In the genomic region with DNA sequence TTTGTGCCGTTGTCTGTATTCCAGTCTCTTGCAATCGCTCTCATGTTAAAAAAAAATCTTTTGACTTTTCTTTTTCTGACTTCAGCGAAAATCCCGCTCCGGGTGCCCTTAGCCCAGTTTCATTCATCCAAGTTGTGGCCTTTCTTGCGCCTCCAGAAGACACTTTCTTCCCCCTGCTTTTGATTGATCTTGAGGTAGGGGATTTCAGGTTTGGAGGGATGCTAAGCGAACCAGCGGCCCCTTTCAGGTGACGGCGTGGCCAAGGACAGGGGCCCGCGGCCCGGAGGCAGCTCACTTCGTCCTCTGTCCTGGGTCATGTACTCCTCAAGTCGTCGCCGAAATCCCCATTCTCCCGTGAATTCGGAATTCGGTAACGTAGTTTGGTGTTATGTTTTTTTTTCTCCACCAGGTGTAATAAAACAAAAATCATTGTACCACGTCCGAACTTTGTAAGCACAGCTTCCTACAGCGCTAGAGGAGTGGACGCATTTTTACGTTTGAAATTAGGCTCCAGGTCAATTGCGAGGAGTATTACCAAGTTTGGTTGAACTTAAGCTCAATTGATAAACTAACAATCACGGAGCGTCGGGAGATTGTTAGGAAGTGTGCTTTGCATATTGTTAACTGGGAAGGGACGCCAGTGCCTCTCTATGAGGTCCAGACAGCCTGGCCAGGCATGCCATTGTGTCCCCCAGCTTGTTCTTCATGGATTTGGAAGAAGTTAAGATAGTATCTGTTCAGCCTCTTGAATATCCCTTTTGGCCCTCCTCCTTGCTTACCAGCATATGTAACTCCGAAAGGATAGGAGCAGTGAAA, we compare ENCODE assay signal across 7 cellular contexts. TPM values are rescaled to one million over a fixed set of nuclear protein-coding genes. Genes with fewer than 3 reads are reported as not detected.
A peak's percentile ranks its signal among the peaks of the same experiment; 100 is the strongest.
DNase-seq lines count a peak whose midpoint lies in the region; ATAC-seq and TF ChIP-seq lines count a peak whose summit lies in the region.

No MANE protein-coding gene starts in this region.

- H3F3A ChIP-seq in GM23248 (ENCODE audit: insufficient read depth), result peaks cover 10% of the 10 kb centered on the region; the same call in 1 of the 2 replicates

- DNase-seq in GM23248 (peak; percentile 52), Panc1 (ENCODE audit: low read depth, low spot score) (no peak), naive B cell (no peak), A172 (ENCODE audit: low spot score) (no peak)
- DNase-seq in effector memory CD4-positive, alpha-beta T cell, result no peak

- POLR2A ChIA-PET in Panc1 (lab: Charles Lee), result no interaction called here

- peaks cover 54% of the 10 kb centered on the region for H3K79me2 ChIP-seq in GM23248 (ENCODE audit: insufficient read depth)

- H3K27ac Mint-ChIP-seq in naive B cell, result peak overlapping the region; percentile 66 to 95 (median 88)

- in situ Hi-C loops in GM23248 (cut with MboI) (no loop called here), Panc1 (cut with HindIII; ENCODE audit: low pct_unique_long_range_greater_than_20kb, low sequenced_read_pairs) (no loop called here)

- intact Hi-C loops in Panc1 (cut with micrococcal nuclease; ENCODE audit: unreplicated experiment), result loop anchor here (10.0 kb wide), 1 partner anchor 130 kb away; no protein-coding TSS in a partner anchor

- WGBS in GM23248 (ENCODE audit: low coverage in 1 of 2, low lambda C conversion rate in 2 of 2, missing lambda C conversion rate in 2 of 2), 2 experiments, result 1 to 2% methylated on average over 32 of the region's 32 CpGs

- TF ChIP-seq CTCF in Panc1 (IDR thresholded peaks at IDR 0.05), result no peak

- no peaks in the 10 kb centered on the region for H3K9me3 ChIP-seq in GM23248 (ENCODE audit: low read depth)
- no peaks in the 10 kb centered on the region for H3K9me3 ChIP-seq in Panc1 (ENCODE audit: control insufficient read depth, insufficient read depth, low read depth, low read length)
- no peaks in the 10 kb centered on the region for H3K9me3 ChIP-seq in effector memory CD4-positive, alpha-beta T cell (ENCODE audit: control insufficient read depth, low read length)

- H3K9me3 Mint-ChIP-seq in naive B cell, result no peaks in the 10 kb centered on the region

- H3K4me1 Mint-ChIP-seq in naive B cell, result peaks cover 33 to 55% (median 44%) of the 10 kb centered on the region in 3 donors

- H3K9ac ChIP-seq in GM23248, result peak overlapping the region; percentile 80

- no peaks in the 10 kb centered on the region for H3K9me2 ChIP-seq in GM23248 (ENCODE audit: insufficient read depth)

- BruUV-seq in Panc1 (replicated peaks; lab: Mats Ljungman, UMichigan), result TSS peak; percentile 65

- CTCF ChIA-PET in Panc1 (lab: Charles Lee), result interaction anchor here (1.0 to 1.1 kb wide), 2 partner anchors 150 to 291 kb away, joined by 3 to 5 read pairs; no protein-coding TSS in a partner anchor

- H3K36me3 ChIP-seq in GM23248 (ENCODE audit: low read depth) (no peaks in the 10 kb centered on the region), Panc1 (ENCODE audit: control insufficient read depth, insufficient read depth, low read length) (peaks cover 6% of the 10 kb centered on the region)
- H3K36me3 ChIP-seq in effector memory CD4-positive, alpha-beta T cell (ENCODE audit: control insufficient read depth, insufficient read depth, low read length), result no peaks in the 10 kb centered on the region

- H3K4me3 ChIP-seq in GM23248 (peak overlapping the region; percentile 77), Panc1 (ENCODE audit: low read depth in 2 of 2, low read length in 2 of 2) (peak overlapping the region; percentile 82 to 91)
- H3K4me3 ChIP-seq in effector memory CD4-positive, alpha-beta T cell (ENCODE audit: insufficient read depth, low read depth, low read length, poor library complexity, severe bottlenecking), result peak overlapping the region; percentile 62

- H3K27me3 ChIP-seq in GM23248 (replicated peaks; ENCODE audit: insufficient read depth) (no peaks in the 10 kb centered on the region), Panc1 (ENCODE audit: control insufficient read depth, insufficient read depth, low read length) (no peaks in the 10 kb centered on the region)
- H3K27me3 ChIP-seq in effector memory CD4-positive, alpha-beta T cell (replicated peaks; ENCODE audit: control insufficient read depth, insufficient read depth, low read length, poor library complexity, severe bottlenecking), result no peaks in the 10 kb centered on the region

- H3K36me3 Mint-ChIP-seq in naive B cell, result no peaks in the 10 kb centered on the region

- peak overlapping the region; percentile 83 for H2AFZ ChIP-seq in GM23248

- ATAC-seq in Panc1 (no peak), naive B cell (ENCODE audit: low read depth in 2 of 2) (no peak), GM19463 (IDR thresholded peaks at IDR 0.05; ENCODE audit: unreplicated experiment) (no peak), GM18873 (IDR thresholded peaks at IDR 0.05; ENCODE audit: low FRiP score, unreplicated experiment) (no peak)

- H4K20me1 ChIP-seq in GM23248 (ENCODE audit: insufficient read depth), result 0 out of 2 replicates have a peak, but pooled peaks cover 4% of the 10 kb centered on the region

- H3K4me3 Mint-ChIP-seq in naive B cell, result peak overlapping the region; percentile 83 to 98 (median 92)

- H3K4me1 ChIP-seq in GM23248 (ENCODE audit: insufficient read depth), result peaks cover 24% of the 10 kb centered on the region
- H3K4me1 ChIP-seq in Panc1 (ENCODE audit: control insufficient read depth, insufficient read depth, low read length), result peaks cover 37% of the 10 kb centered on the region
- H3K4me1 ChIP-seq in effector memory CD4-positive, alpha-beta T cell (ENCODE audit: control insufficient read depth, insufficient read depth, low read length, poor library complexity, severe bottlenecking), result peaks cover 26% of the 10 kb centered on the region

- H3K27me3 Mint-ChIP-seq in naive B cell, result no peaks in the 10 kb centered on the region

- H3K27ac ChIP-seq in GM23248 (peak overlapping the region; percentile 25), Panc1 (ENCODE audit: low read length) (peak overlapping the region; percentile 88)
- H3K27ac ChIP-seq in effector memory CD4-positive, alpha-beta T cell (ENCODE audit: insufficient read depth, low read length, poor library complexity, severe bottlenecking), result peak overlapping the region; percentile 30

- H3K4me2 ChIP-seq in GM23248 (ENCODE audit: unreplicated experiment), result peak overlapping the region; percentile 90

RNA-seq across cellular contexts. Expression of a gene that starts 1.1 kb away (rescaled TPM):
- 10.0 and 13.7 TPM in 2 replicates for total RNA-seq in GM23248 (2014; rRNA removed; shearing (Covaris generic))
- polyA plus RNA-seq in GM23248 (2016; fragmentation: Nextera tagmentation; extraction: Ambion mirVana) (83.5 and 83.9 TPM in 2 replicates), naive B cell (ENCODE audit: low read depth in 6 of 6) (100 to 1,000 TPM in 3 of 6 donors, 10 to 100 TPM in 3; 92.5 to 132 (median 103) TPM)
- 109 TPM for total RNA-seq in Panc1 (2021; ENCODE audit: unreplicated experiment)
- 70.0 TPM for polyA plus RNA-seq in Panc1 (2012; ENCODE audit: insufficient read length)
- 55.4 and 62.2 TPM in 2 replicates for total RNA-seq in A172 (2014; rRNA removed; shearing (Covaris generic))

RNA-seq across cellular contexts. Expression of a gene that starts 1.1 kb away (rescaled TPM):
- total RNA-seq in GM23248 (2014; rRNA removed; shearing (Covaris generic)), result 9.5 and 10.8 TPM in 2 replicates
- polyA plus RNA-seq in GM23248 (2016; fragmentation: Nextera tagmentation; extraction: Ambion mirVana) (2.6 and 3.0 TPM in 2 replicates), naive B cell (ENCODE audit: low read depth in 6 of 6) (under 1 TPM; 0.06 to 0.92 (median 0.71) TPM)
- total RNA-seq in Panc1 (2021; ENCODE audit: unreplicated experiment), result 29.4 TPM
- polyA plus RNA-seq in Panc1 (2012; ENCODE audit: insufficient read length), result 6.6 TPM
- 21.7 and 22.6 TPM in 2 replicates for total RNA-seq in A172 (2014; rRNA removed; shearing (Covaris generic))

Comparison
In these comparisons a context has a peak if more than half of its experiments do, and no peak if none do; other contexts are left out.
1. H3K27ac ChIP-seq: peak in every context shown above with its lines; median percentile 88 in Panc1; 30 in effector memory CD4-positive, alpha-beta T cell; 25 in GM23248.